In genomic region chr19:35565016-35565856, GRCh38 we compare ENCODE assay signal across 24 cellular contexts. TPM values are rescaled to one million over a fixed set of nuclear protein-coding genes. Genes with fewer than 3 reads are reported as not detected.
DNase-seq lines count a peak whose midpoint lies in the region; ATAC-seq, FAIRE-seq and TF ChIP-seq lines count a peak whose summit lies in the region.
"Had no signal": no experiment of that assay in that cellular context is flagged by ENCODE, and none has a peak within 500 bp of the region (broad histone marks: within the 10 kb centered on the region; RNA-seq: fewer than 3 reads in every experiment).

No MANE protein-coding gene starts in this region.

- intact Hi-C loops in pancreas (cut with DNase I), result no loop called here

- no peaks in the 10 kb centered on the region for H3K9me3 ChIP-seq in pancreas
- H3K9me3 ChIP-seq: MG63, SJSA1 had no signal

- WGBS in pancreas, 2 donors, result 40 to 41% methylated on average over 12 of the region's 12 CpGs

- H3K4me3 Mint-ChIP-seq in activated naive CD4-positive, alpha-beta T cell treated with anti-CD3 and anti-CD28 coated beads, Interleukin-2, amount 10 ng/mL, durations not matched to agents 7 days and 5 days, result no peak overlapping the region
- H3K4me3 Mint-ChIP-seq: CD4-positive, alpha-beta T cell had no signal

- FAIRE-seq in bronchial epithelial cell (lab: Jason Lieb, UNC) (peak; percentile 28), pancreas (lab: Jason Lieb, UNC) (no peak)

- peak; percentile 44 to 76 (median 71) for ATAC-seq in pancreas
- no peak for ATAC-seq in GM18909 (IDR thresholded peaks at IDR 0.05; ENCODE audit: poor library complexity, unreplicated experiment)

- no peaks in the 10 kb centered on the region for H3K36me3 Mint-ChIP-seq in activated naive CD4-positive, alpha-beta T cell treated with anti-CD3 and anti-CD28 coated beads, Interleukin-2, amount 10 ng/mL, durations not matched to agents 7 days and 5 days

- peaks cover 63% of the 10 kb centered on the region for H3K27me3 Mint-ChIP-seq in activated naive CD4-positive, alpha-beta T cell treated with anti-CD3 and anti-CD28 coated beads, Interleukin-2, amount 10 ng/mL, durations not matched to agents 7 days and 5 days

- H3K4me3 ChIP-seq in bronchial epithelial cell (ENCODE audit: low read depth, low read length) (no peak overlapping the region), pancreas (no peak overlapping the region)
- H3K4me3 ChIP-seq: MG63, SJSA1 had no signal

- H3K36me3 ChIP-seq in bronchial epithelial cell (ENCODE audit: control insufficient read depth, insufficient read depth, low read length) (no peaks in the 10 kb centered on the region), pancreas (no peaks in the 10 kb centered on the region)
- H3K36me3 ChIP-seq: MG63, SJSA1 had no signal

- no peak overlapping the region for H3K27ac Mint-ChIP-seq in activated naive CD4-positive, alpha-beta T cell treated with anti-CD3 and anti-CD28 coated beads, Interleukin-2, amount 10 ng/mL, durations not matched to agents 7 days and 5 days
- H3K27ac Mint-ChIP-seq: CD4-positive, alpha-beta T cell had no signal

- H3K9me3 Mint-ChIP-seq in activated naive CD4-positive, alpha-beta T cell treated with anti-CD3 and anti-CD28 coated beads, Interleukin-2, amount 10 ng/mL, durations not matched to agents 7 days and 5 days, result no peaks in the 10 kb centered on the region
- H3K9me3 Mint-ChIP-seq: CD4-positive, alpha-beta T cell had no signal

- TF ChIP-seq CTCF in bronchial epithelial cell (IDR thresholded peaks at IDR 0.05; ENCODE audit: insufficient read depth, low read length, severe bottlenecking), result no peak
- no peak for TF ChIP-seq CTCF in pancreas (IDR thresholded peaks at IDR 0.05)

- H3K4me1 Mint-ChIP-seq in activated naive CD4-positive, alpha-beta T cell treated with anti-CD3 and anti-CD28 coated beads, Interleukin-2, amount 10 ng/mL, durations not matched to agents 7 days and 5 days, result no peaks in the 10 kb centered on the region

- CTCF ChIA-PET in activated naive CD4-positive, alpha-beta T cell treated with anti-CD3 and anti-CD28 coated beads, Interleukin-2, amount 10 ng/mL, durations not matched to agents 7 days and 5 days (lab: Charles Lee), result interaction anchor here (0.6 kb wide), 1 partner anchor 9 kb away, joined by 4 read pairs; no protein-coding TSS in a partner anchor

- H3K27ac ChIP-seq in pancreas, result no peak overlapping the region
- H3K27ac ChIP-seq: 22Rv1, HL-60, SJSA1 had no signal

- H3K27me3 ChIP-seq in bronchial epithelial cell (ENCODE audit: control insufficient read depth, insufficient read depth, low read length) (no peaks in the 10 kb centered on the region), pancreas (no peaks in the 10 kb centered on the region)

- DNase-seq in activated naive CD4-positive, alpha-beta T cell treated with anti-CD3 and anti-CD28 coated beads, Interleukin-2, amount 10 ng/mL, durations not matched to agents 7 days and 5 days, result peak; percentile 5
- DNase-seq in activated naive CD4-positive, alpha-beta T cell (lab: John Stamatoyannopoulos, UW), result no peak
- DNase-seq in bronchial epithelial cell (ENCODE audit: low read depth) (no peak), pancreas (peak in 4 of 6 donors; percentile 38 to 74 (median 65))
- no peak for DNase-seq in activated CD8-positive, alpha-beta memory T cell treated with anti-CD3 and anti-CD28 coated beads, Interleukin-2, amount 50 U/mL, for 4 hours
- DNase-seq: CD4-positive, alpha-beta T cell; DMS153; GDM1; HCEC 1CT; IMR-90; Kasumi-1; MG63; NCI-H1048; NCI-H1436; NCI-H1930; NCI-H345; NCI-H524 treated with DMSO at 0.1 percent for 48 hours had no signal

- peaks cover 0 to 17% (median 15%) of the 10 kb centered on the region in 3 donors for H3K4me1 ChIP-seq in pancreas
- H3K4me1 ChIP-seq: SJSA1 had no signal

RNA-seq across cellular contexts. Expression of gene ATP4A, which starts 1.8 kb away (rescaled TPM):
- total RNA-seq in bronchial epithelial cell (not detected in 2 replicates), pancreas (1 to 10 TPM in 4 of 6 donors, under 1 TPM in 2; 0.28 to 3.0 (median 2.0) TPM)
- 10 to 100 TPM in 1 of 2 donors, 1 to 10 TPM in 1; 6.0 to 10.8 TPM for polyA plus RNA-seq in pancreas
- total RNA-seq: CD4-positive, alpha-beta T cell; Daoy; HT1080; IMR-90; SJSA1 had no signal
- polyA plus RNA-seq: BJ, IMR-90 had no signal

RNA-seq across cellular contexts. Expression of gene TMEM147, which starts 19.8 kb away (rescaled TPM):
- total RNA-seq in bronchial epithelial cell (136 and 163 TPM in 2 replicates), pancreas (10 to 100 TPM; 44.3 to 63.9 (median 51.5) TPM)
- polyA plus RNA-seq in pancreas, result 10 to 100 TPM; 70.2 to 91.1 TPM

RNA-seq across cellular contexts. Expression of gene PMIS2, which starts 20.7 kb away (rescaled TPM):
- total RNA-seq in bronchial epithelial cell (not detected in 2 replicates), pancreas (not detected)
- not detected for polyA plus RNA-seq in pancreas
- total RNA-seq: CD4-positive, alpha-beta T cell; Daoy; HT1080; IMR-90; SJSA1 had no signal
- polyA plus RNA-seq: BJ, IMR-90 had no signal

RNA-seq across cellular contexts. Expression of gene GAPDHS, which starts 32.0 kb away (rescaled TPM):
- not detected in 2 replicates for total RNA-seq in bronchial epithelial cell
- not detected for total RNA-seq in pancreas
- polyA plus RNA-seq in pancreas, result not detected
- total RNA-seq: CD4-positive, alpha-beta T cell; Daoy; HT1080; IMR-90; SJSA1 had no signal
- polyA plus RNA-seq: BJ, IMR-90 had no signal

RNA-seq across cellular contexts. Expression of gene SBSN, which starts 37.1 kb away (rescaled TPM):
- total RNA-seq in bronchial epithelial cell (9.5 and 107 TPM in 2 replicates), pancreas (not detected)
- under 1 TPM; 0.15 to 0.16 TPM for polyA plus RNA-seq in pancreas
- total RNA-seq: CD4-positive, alpha-beta T cell; SJSA1 had no signal

Comparison
In these comparisons a context has a peak if more than half of its experiments do, and no peak if none do; other contexts are left out.
1. DNase-seq: peak in activated naive CD4-positive, alpha-beta T cell treated with anti-CD3 and anti-CD28 coated beads, Interleukin-2, amount 10 ng/mL, durations not matched to agents 7 days and 5 days (single experiment) and pancreas (4 of 6); none in activated naive CD4-positive, alpha-beta T cell (0 of 4), bronchial epithelial cell (single experiment) and activated CD8-positive, alpha-beta memory T cell treated with anti-CD3 and anti-CD28 coated beads, Interleukin-2, amount 50 U/mL, for 4 hours (single experiment).